ENCODE assay signal across 8 cellular contexts in the genomic region with DNA sequence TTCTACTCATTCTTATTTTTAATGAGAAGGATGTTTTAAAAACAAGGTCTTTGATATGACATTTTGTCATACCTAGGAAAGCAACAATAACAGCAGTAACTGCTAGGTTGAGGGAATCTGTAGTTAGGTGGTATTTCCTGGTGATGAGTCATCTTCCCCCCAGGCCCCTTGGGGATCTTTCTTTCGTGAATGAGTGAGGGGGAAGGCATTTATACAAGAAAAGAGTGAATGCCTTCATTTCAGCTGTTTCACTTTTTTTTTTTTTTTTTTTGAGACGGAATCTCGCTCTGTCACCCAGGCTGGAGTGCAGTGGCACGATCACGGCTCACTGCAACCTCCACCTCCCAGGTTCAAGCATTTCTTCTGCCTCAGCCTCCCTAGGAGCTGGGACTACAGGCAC.
DNase-seq lines count a peak whose midpoint lies in the region; TF ChIP-seq lines count a peak whose summit lies in the region.

No MANE protein-coding gene starts in this region.

- H3K4me1 ChIP-seq in GM23248 (ENCODE audit: insufficient read depth): peaks cover 68% of the 10 kb centered on the region
- peaks cover 68% of the 10 kb centered on the region for H3K4me1 ChIP-seq in PC-9 (replicated peaks; ENCODE audit: insufficient read depth)
- peaks cover 0 to 60% (median 34%) of the 10 kb centered on the region in 4 donors for H3K4me1 ChIP-seq in transverse colon

- H3K4me2 ChIP-seq in GM23248 (ENCODE audit: unreplicated experiment): peak overlapping the region; percentile 70
- H3K4me2 ChIP-seq in PC-9: peak overlapping the region; percentile 74

- H2AFZ ChIP-seq in GM23248: no peak overlapping the region
- no peak overlapping the region for H2AFZ ChIP-seq in PC-9

- POLR2A ChIA-PET in PC-9 (lab: Charles Lee; ENCODE audit: unreplicated experiment): interaction anchor here (0.6 kb wide), 1 partner anchor 108 kb away, joined by 3 read pairs; no protein-coding TSS in a partner anchor

- TF ChIP-seq POLR2A in transverse colon (IDR thresholded peaks at IDR 0.05): no peak

- no peaks in the 10 kb centered on the region for H3K27me3 ChIP-seq in GM23248 (replicated peaks; ENCODE audit: insufficient read depth)
- no peaks in the 10 kb centered on the region for H3K27me3 ChIP-seq in PC-9 (ENCODE audit: insufficient read depth, low read depth)
- no peaks in the 10 kb centered on the region for H3K27me3 ChIP-seq in transverse colon
- H3K27me3 ChIP-seq in WERI-Rb-1 (ENCODE audit: insufficient read depth, low read depth, severe bottlenecking): no peaks in the 10 kb centered on the region

- H3K9me2 ChIP-seq in GM23248 (ENCODE audit: insufficient read depth) (no peaks in the 10 kb centered on the region), PC-9 (ENCODE audit: insufficient read depth) (no peaks in the 10 kb centered on the region)

- CTCF ChIA-PET in PC-9 (lab: Charles Lee): interaction anchor here (0.7 kb wide), 1 partner anchor 44 kb away, joined by 9 read pairs; no protein-coding TSS in a partner anchor

- in situ Hi-C loops in GM23248 (cut with MboI): no loop called here
- in situ Hi-C loops in transverse colon (cut with MboI; ENCODE audit: low pct_ligation_motif_present in 1 of 4, low pct_unique_long_range_greater_than_20kb in 1 of 4, low sequenced_read_pairs in 3 of 4): loop anchor here in 1 of 4 donors (25.0 kb wide), 1 partner anchor 119 kb away; the partner anchor contains the start of gene MAP4K4

- H4K20me1 ChIP-seq in GM23248 (ENCODE audit: insufficient read depth) (no peaks in the 10 kb centered on the region; the same call in 1 of the 2 replicates), PC-9 (ENCODE audit: insufficient read depth) (peaks cover 10% of the 10 kb centered on the region; the same call in 1 of the 2 replicates)

- peak overlapping the region; percentile 52 for H3K9ac ChIP-seq in GM23248

- peaks cover 100% of the 10 kb centered on the region for H3K79me2 ChIP-seq in GM23248 (ENCODE audit: insufficient read depth)
- peaks cover 94% of the 10 kb centered on the region for H3K79me2 ChIP-seq in PC-9 (ENCODE audit: low read depth)

- no peaks in the 10 kb centered on the region; the same call in 1 of the 2 replicates for H3K36me3 ChIP-seq in GM23248 (ENCODE audit: low read depth)
- H3K36me3 ChIP-seq in PC-9 (ENCODE audit: low read depth): 0 out of 2 replicates have a peak, but pooled peaks cover 5% of the 10 kb centered on the region
- H3K36me3 ChIP-seq in transverse colon: no peaks in the 10 kb centered on the region
- no peaks in the 10 kb centered on the region for H3K36me3 ChIP-seq in WERI-Rb-1

- H3F3A ChIP-seq in GM23248 (ENCODE audit: insufficient read depth) (peaks cover 54% of the 10 kb centered on the region), PC-9 (ENCODE audit: insufficient read depth, low read depth) (peaks cover 52% of the 10 kb centered on the region)

- H3K4me3 ChIP-seq in GM23248 (peak overlapping the region; percentile 51), PC-9 (peak overlapping the region; percentile 11; the same call in 1 of the 2 replicates), transverse colon (no peak overlapping the region), WERI-Rb-1 (ENCODE audit: low read depth, low read length) (no peak overlapping the region)

- H3K9me3 ChIP-seq in GM23248 (ENCODE audit: low read depth) (no peaks in the 10 kb centered on the region), PC-9 (ENCODE audit: insufficient read depth, low read depth) (no peaks in the 10 kb centered on the region), transverse colon (no peaks in the 10 kb centered on the region), WERI-Rb-1 (ENCODE audit: severe bottlenecking) (no peaks in the 10 kb centered on the region)

- H3K27ac ChIP-seq in GM23248 (peak overlapping the region; percentile 72), PC-9 (peak overlapping the region; percentile 80), epithelial cell of prostate (peak overlapping the region; percentile 66), transverse colon (peak overlapping the region in 2 of 4 donors; percentile 48 to 54), WERI-Rb-1 (no peak overlapping the region)

- TF ChIP-seq EP300 in transverse colon (IDR thresholded peaks at IDR 0.05; ENCODE audit: low read depth): no peak

- BruUV-seq in PC-9 (replicated peaks; lab: Mats Ljungman, UMichigan): no TSS peak

- 16 to 19% methylated on average over 5 of the region's 5 CpGs for WGBS in GM23248 (ENCODE audit: low coverage in 1 of 2, low lambda C conversion rate in 2 of 2, missing lambda C conversion rate in 2 of 2), 2 experiments
- WGBS in transverse colon (ENCODE audit: low coverage in 1 of 2), 2 donors: 66% methylated on average over 3 to 5 of the region's 5 CpGs

- peak; percentile 75 for DNase-seq in GM23248
- peak; percentile 70 to 90 for DNase-seq in PC-9
- no peak for DNase-seq in epithelial cell of prostate (ENCODE audit: low read depth, low spot score)
- peak; percentile 52 for DNase-seq in pulmonary artery endothelial cell (ENCODE audit: low read depth, low spot score)
- no peak for DNase-seq in DMS79 treated with DMSO at 0.1 percent for 48 hours (lab: John Stamatoyannopoulos, UW)
- DNase-seq in transverse colon: no peak
- DNase-seq in CD1c-positive myeloid dendritic cell (ENCODE audit: extremely low spot score): no peak
- no peak for DNase-seq in WERI-Rb-1

- TF ChIP-seq CTCF in PC-9 (conservative IDR thresholded peaks at IDR 0.05) (no peak), transverse colon (IDR thresholded peaks at IDR 0.05) (no peak), WERI-Rb-1 (IDR thresholded peaks at IDR 0.05; ENCODE audit: low read depth, low read length) (no peak)

- intact Hi-C loops in PC-9 (cut with micrococcal nuclease; ENCODE audit: unreplicated experiment) (loop anchor here (1.0 to 2.0 kb wide), 3 partner anchors 21 to 287 kb away; no protein-coding TSS in a partner anchor), transverse colon (cut with DNase I; ENCODE audit: low total_unique reads) (no loop called here)

Comparison
In these comparisons a context has a peak if more than half of its experiments do, and no peak if none do; other contexts are left out.
1. DNase-seq: peak in GM23248 (single experiment), PC-9 (2 of 2) and pulmonary artery endothelial cell (single experiment); none in epithelial cell of prostate (single experiment), DMS79 treated with DMSO at 0.1 percent for 48 hours (single experiment), transverse colon (single experiment), CD1c-positive myeloid dendritic cell (single experiment) and WERI-Rb-1 (single experiment).
2. H3K4me3 ChIP-seq: peak in GM23248 (single experiment) and PC-9 (single experiment); none in transverse colon (0 of 4) and WERI-Rb-1 (single experiment).